1 cellular context compared by ENCODE assay signal in the genomic region with DNA sequence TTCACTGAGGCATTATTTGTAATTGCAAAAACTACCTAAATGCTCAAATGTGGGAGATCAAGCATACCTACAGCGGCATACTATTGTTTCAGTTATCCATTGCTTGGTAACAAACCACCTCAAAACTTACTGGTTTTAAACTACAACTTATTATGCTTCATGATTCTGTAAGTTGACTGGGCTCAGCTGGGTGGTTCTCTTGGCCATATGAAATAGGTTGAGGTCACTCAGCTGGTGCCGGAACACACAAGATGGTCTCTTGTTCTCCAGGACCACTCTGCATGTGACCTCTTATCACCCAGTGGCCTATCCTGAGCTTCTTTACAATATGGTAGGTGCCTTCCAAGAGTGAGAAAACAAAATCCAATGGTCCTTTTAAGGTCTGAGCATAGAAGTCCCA.
TF ChIP-seq lines count a peak whose summit lies in the region.

No MANE protein-coding gene starts in this region.

TF ChIP-seq in HepG2, 621 proteins besides CTCF, POLR2A, EP300 and RAD21:
- TF ChIP-seq KIAA2018 (CRISPR knock-in tag; IDR thresholded peaks at IDR 0.05; ENCODE audit: borderline replicate concordance) (no peak), ZNF331 (CRISPR knock-in tag; IDR thresholded peaks at IDR 0.05) (peak; percentile 98)
TF ChIP-seq in HepG2: peak in this region for 1.
